15 cellular contexts compared by ENCODE assay signal in the genomic region with DNA sequence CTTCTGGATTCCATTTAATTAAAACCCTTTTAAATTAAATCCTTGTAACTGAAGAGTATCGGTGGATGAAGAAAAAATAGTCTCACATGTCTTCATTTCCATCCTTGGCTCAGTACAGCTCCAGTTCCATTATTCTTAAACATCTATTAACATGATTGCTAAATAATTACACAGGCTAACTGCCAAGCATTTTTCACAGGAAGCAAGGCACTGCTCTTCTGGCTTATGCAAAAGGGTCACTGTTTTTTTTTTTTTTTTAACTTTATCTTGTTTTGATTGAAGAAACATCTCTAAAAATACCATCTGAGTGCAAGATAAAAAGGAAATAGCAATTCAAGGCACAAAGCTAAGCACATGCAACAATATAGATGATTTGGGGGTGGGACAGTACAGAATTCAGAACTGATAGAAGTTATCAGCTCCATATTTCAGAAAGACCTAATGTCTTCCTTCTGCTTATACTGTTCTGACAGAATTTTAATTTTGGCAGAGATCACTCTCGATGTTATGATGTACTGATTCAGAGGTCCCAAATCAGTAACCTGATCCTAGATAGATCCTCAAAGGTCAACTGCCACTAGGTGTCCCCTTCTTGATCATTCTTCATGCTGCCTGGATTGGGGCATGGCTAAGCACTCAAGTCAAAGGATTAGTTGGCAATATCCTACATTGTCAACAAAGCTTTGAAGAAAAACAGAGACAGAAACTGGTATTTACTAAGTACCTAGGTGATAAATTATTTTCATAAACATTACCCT. TPM values are rescaled to one million over a fixed set of nuclear protein-coding genes. Genes with fewer than 3 reads are reported as not detected.
DNase-seq lines count a peak whose midpoint lies in the region; ATAC-seq and TF ChIP-seq lines count a peak whose summit lies in the region.
"Had no signal": no experiment of that assay in that cellular context is flagged by ENCODE, and none has a peak within 500 bp of the region (broad histone marks: within the 10 kb centered on the region; RNA-seq: fewer than 3 reads in every experiment).

No MANE protein-coding gene starts in this region.

- no peak overlapping the region for H3K9ac ChIP-seq in H9 (ENCODE audit: extremely low read depth, insufficient read length, low read length)
- H3K9ac ChIP-seq: BLaER1 treated with 17β-estradiol and CSF1 and Interleukin-3, amounts not matched to agents 10 nM and 100 nM had no signal

- H3K27ac ChIP-seq in ACC112 (ENCODE audit: low read depth, low read length) (0 out of 2 replicates have a peak overlapping the region, but pooled peaks have one; percentile 6), H9 (ENCODE audit: insufficient read length, low read depth, low read length) (no peak overlapping the region)
- H3K27ac ChIP-seq: BLaER1 treated with 17β-estradiol and CSF1 and Interleukin-3, amounts not matched to agents 10 nM and 100 nM; testis had no signal

- no peak overlapping the region for H2BK15ac ChIP-seq in H9 (ENCODE audit: low read depth, low read length)

- no peak overlapping the region for H3K18ac ChIP-seq in H9 (ENCODE audit: insufficient read length, low read depth, low read length)

- H3K4ac ChIP-seq in H9 (ENCODE audit: low read depth, low read length), result no peak overlapping the region

- no peaks in the 10 kb centered on the region for H3K79me1 ChIP-seq in H9 (ENCODE audit: insufficient read depth, low read depth, low read length, poor library complexity, severe bottlenecking)

- no peak overlapping the region for H3K14ac ChIP-seq in H9 (ENCODE audit: insufficient read depth, low read length)

- no peak overlapping the region for H2AFZ ChIP-seq in ACC112 (ENCODE audit: low read length, unreplicated experiment)
- H2AFZ ChIP-seq in H9 (ENCODE audit: low read length), result no peak overlapping the region

- H2BK120ac ChIP-seq in H9 (ENCODE audit: low read depth, low read length, poor library complexity, severe bottlenecking), result no peak overlapping the region

- no peak overlapping the region for H3K4me3 Mint-ChIP-seq in H9

- H3K79me2 ChIP-seq in ACC112 (ENCODE audit: control insufficient read depth, insufficient read depth, low read length, unreplicated experiment), result no peaks in the 10 kb centered on the region
- H3K79me2 ChIP-seq in H9 (ENCODE audit: insufficient read depth, low read length), result no peaks in the 10 kb centered on the region

- H3K36me3 Mint-ChIP-seq in H9 (ENCODE audit: insufficient read depth in 1 of 3, low read depth in 3 of 3), result peaks cover 3 to 30% (median 8%) of the 10 kb centered on the region in 3 experiments

- no peak overlapping the region for H3K27ac Mint-ChIP-seq in H9
- H3K27ac Mint-ChIP-seq: activated naive CD4-positive, alpha-beta T cell treated with anti-CD3 and anti-CD28 coated beads, Interleukin-2, amount 50 U/mL, for 72 hours had no signal

- H3K4me1 ChIP-seq in ACC112 (ENCODE audit: control insufficient read depth, insufficient read depth, low read length, unreplicated experiment), result peaks cover 30% of the 10 kb centered on the region
- no peaks in the 10 kb centered on the region for H3K4me1 ChIP-seq in H9 (ENCODE audit: insufficient read depth, low read length)
- H3K4me1 ChIP-seq: HAP-1, testis had no signal

- no peaks in the 10 kb centered on the region for H3K27me3 Mint-ChIP-seq in H9 (ENCODE audit: low read depth)

- H3K4me1 Mint-ChIP-seq in H9, result no peaks in the 10 kb centered on the region

- no peak for ATAC-seq in GM21360 (IDR thresholded peaks at IDR 0.05; ENCODE audit: unreplicated experiment)
- ATAC-seq: activated naive CD4-positive, alpha-beta T cell treated with anti-CD3 and anti-CD28 coated beads, Interleukin-2, amount 50 U/mL, for 72 hours had no signal

- no peaks in the 10 kb centered on the region for H3K9me3 ChIP-seq in H9 (ENCODE audit: control insufficient read depth, low read depth, low read length)
- H3K9me3 ChIP-seq: HAP-1, testis had no signal

- H3K4me3 ChIP-seq in ACC112 (ENCODE audit: low read depth, low read length), result no peak overlapping the region
- H3K4me3 ChIP-seq in cardiac fibroblast (replicated peaks in 1 of 2; ENCODE audit: low read depth in 2 of 2, low read length in 2 of 2), result no peak overlapping the region
- H3K4me3 ChIP-seq: BLaER1 treated with 17β-estradiol and CSF1 and Interleukin-3, amounts not matched to agents 10 nM and 100 nM; HAP-1; testis had no signal

- H3K56ac ChIP-seq in H9 (ENCODE audit: insufficient read length, low read depth, low read length), result no peak overlapping the region

- H4K5ac ChIP-seq in H9 (ENCODE audit: insufficient read length, low read depth, low read length), result no peak overlapping the region

- H3K27me3 ChIP-seq in ACC112 (ENCODE audit: insufficient read depth, low read length) (no peaks in the 10 kb centered on the region), H9 (ENCODE audit: insufficient read depth, low read length) (no peaks in the 10 kb centered on the region)
- H3K27me3 ChIP-seq: BLaER1 treated with 17β-estradiol and CSF1 and Interleukin-3, amounts not matched to agents 10 nM and 100 nM; testis had no signal

- no peak overlapping the region for H2AK5ac ChIP-seq in H9 (ENCODE audit: insufficient read length, low read length)

- no peak overlapping the region for H3K4me2 ChIP-seq in H9 (ENCODE audit: insufficient read depth, insufficient read length, low read length)
- H3K4me2 ChIP-seq: BLaER1 treated with 17β-estradiol and CSF1 and Interleukin-3, amounts not matched to agents 10 nM and 100 nM had no signal

- no peak overlapping the region for H4K8ac ChIP-seq in H9 (replicated peaks; ENCODE audit: insufficient read length, low read depth, low read length)

- DNase-seq in H9, result no peak
- DNase-seq in cardiac fibroblast (ENCODE audit: low read depth in 2 of 2), result peak; percentile 51 to 84
- peak; percentile 10 for DNase-seq in left kidney (ENCODE audit: low read depth, low spot score)
- no peak for DNase-seq in GM20000 (ENCODE audit: low spot score)
- DNase-seq in GM19238 (ENCODE audit: insufficient read length, low spot score), result no peak
- DNase-seq in stimulated activated CD4-positive, alpha-beta T cell treated with anti-CD3 and anti-CD28 coated beads, Interleukin-2, amount 100 ng/mL, for 24 hours, result no peak
- DNase-seq: KG1, NCI-H2227 treated with DMSO at 0.1 percent for 48 hours, occipital lobe, testis had no signal

- H4K91ac ChIP-seq in H9 (ENCODE audit: insufficient read length, low read depth, low read length), result no peak overlapping the region

- WGBS in H9 (ENCODE audit: extremely low coverage, insufficient read length, low lambda C conversion rate), result no CpG with 5 or more reads among the region's 2 CpGs

- no peak overlapping the region for H2BK20ac ChIP-seq in H9 (ENCODE audit: low read depth, low read length, poor library complexity, severe bottlenecking)

- H2BK12ac ChIP-seq in H9 (ENCODE audit: insufficient read length, low read depth, low read length), result no peak overlapping the region

- peak; percentile 43; the same call in 2 of the 3 replicates for TF ChIP-seq CTCF in H9 (conservative IDR thresholded peaks at IDR 0.05)
- TF ChIP-seq CTCF in cardiac fibroblast (IDR thresholded peaks at IDR 0.05; ENCODE audit: low read depth, low read length), result no peak
- no peak for TF ChIP-seq CTCF in GM20000 (IDR thresholded peaks at IDR 0.05; ENCODE audit: extremely low read depth, missing control alignments)

- peaks cover 11% of the 10 kb centered on the region for H3K36me3 ChIP-seq in ACC112 (ENCODE audit: insufficient read depth, low read length)

- no peaks in the 10 kb centered on the region for H4K20me1 ChIP-seq in H9 (ENCODE audit: control insufficient read depth, insufficient read depth, insufficient read length)
- H4K20me1 ChIP-seq: BLaER1 treated with 17β-estradiol and CSF1 and Interleukin-3, amounts not matched to agents 10 nM and 100 nM had no signal

- H3K9me3 Mint-ChIP-seq in H9, result no peaks in the 10 kb centered on the region
- H3K9me3 Mint-ChIP-seq: activated naive CD4-positive, alpha-beta T cell treated with anti-CD3 and anti-CD28 coated beads, Interleukin-2, amount 50 U/mL, for 72 hours had no signal

- no peak overlapping the region for H2BK5ac ChIP-seq in H9 (ENCODE audit: insufficient read length, low read length)

- no peaks in the 10 kb centered on the region for H3K23me2 ChIP-seq in H9 (ENCODE audit: insufficient read length, low read depth, low read length, poor library complexity, severe bottlenecking)

- no peak overlapping the region for H3T11ph ChIP-seq in H9 (ENCODE audit: low read length)

- H3K23ac ChIP-seq in H9 (ENCODE audit: insufficient read length, low read depth, low read length), result no peak overlapping the region

RNA-seq across cellular contexts. Expression of gene ACTC1, which starts 57.8 kb away (rescaled TPM):
- 48.6 and 52.2 TPM in 2 replicates for total RNA-seq in H9 (2021)
- total RNA-seq: activated naive CD4-positive, alpha-beta T cell treated with anti-CD3 and anti-CD28 coated beads, Interleukin-2, amount 50 U/mL, for 72 hours had no signal

Comparison
In these comparisons a context has a peak if more than half of its experiments do, and no peak if none do; other contexts are left out.
1. DNase-seq: peak in cardiac fibroblast (2 of 2) and left kidney (single experiment); none in H9 (single experiment), GM20000 (single experiment), GM19238 (single experiment) and stimulated activated CD4-positive, alpha-beta T cell treated with anti-CD3 and anti-CD28 coated beads, Interleukin-2, amount 100 ng/mL, for 24 hours (0 of 2).